23 cellular contexts compared by ENCODE assay signal in genomic region chr10:97879241-97879640, GRCh38. TPM values are rescaled to one million over a fixed set of nuclear protein-coding genes. Genes with fewer than 3 reads are reported as not detected.
A peak's percentile ranks its signal among the peaks of the same experiment; 100 is the strongest.
DNase-seq lines count a peak whose midpoint lies in the region; ATAC-seq and TF ChIP-seq lines count a peak whose summit lies in the region.
"Had no signal": no experiment of that assay in that cellular context is flagged by ENCODE, and none has a peak within 500 bp of the region (broad histone marks: within the 10 kb centered on the region; RNA-seq: fewer than 3 reads in every experiment).

No MANE protein-coding gene starts in this region.

- CTCF ChIA-PET in HCT116 (lab: Charles Lee) (no interaction called here), WTC11 (lab: Charles Lee) (interaction anchor here (1.2 kb wide), 1 partner anchor 10 kb away, joined by 5 read pairs; no protein-coding TSS in a partner anchor)

- no peak for ATAC-seq in HCT116
- no peak for ATAC-seq in WTC11
- no peak for ATAC-seq in activated T-cell treated with anti-CD3 and anti-CD28 coated beads, Interleukin-2, amount 50 U/mL, for 72 hours (replicated peaks in 1 of 2)
- ATAC-seq: Right ventricle myocardium inferior had no signal

- H3K27me3 ChIP-seq in HCT116 (ENCODE audit: insufficient read depth, low read length) (no peaks in the 10 kb centered on the region), KMS-11 (ENCODE audit: insufficient read depth, low read depth) (no peaks in the 10 kb centered on the region)
- H3K27me3 ChIP-seq: MG63, SJSA1 had no signal

- H3K79me2 ChIP-seq in HCT116 (ENCODE audit: insufficient read depth, low read length) (no peaks in the 10 kb centered on the region), KMS-11 (ENCODE audit: insufficient read depth, low read depth) (no peaks in the 10 kb centered on the region)

- intact Hi-C loops in HCT116 (cut with micrococcal nuclease): no loop called here

- H3K9me3 Mint-ChIP-seq in WTC11: peaks cover 10% of the 10 kb centered on the region
- no peaks in the 10 kb centered on the region for H3K9me3 Mint-ChIP-seq in type B pancreatic cell
- no peaks in the 10 kb centered on the region for H3K9me3 Mint-ChIP-seq in activated T-cell treated with anti-CD3 and anti-CD28 coated beads, Interleukin-2, amount 50 U/mL, for 72 hours
- H3K9me3 Mint-ChIP-seq: CD4-positive, CD25-positive, alpha-beta regulatory T cell; T-helper 1 cell treated with Interleukin-12 subunit alpha and Interleukin-12 subunit beta and Interleukin-4 antibody, amounts not matched to agents 30 μg/mL and 1 μg/mL, for 36 hours had no signal

- no peaks in the 10 kb centered on the region for H3K9me3 ChIP-seq in HCT116 (ENCODE audit: control insufficient read depth in 1 of 2, insufficient read depth in 1 of 2, low read depth in 1 of 2, low read length in 2 of 2)
- H3K9me3 ChIP-seq: MG63, SJSA1 had no signal

- POLR2A ChIA-PET in HCT116 (lab: Charles Lee): interaction anchor here (1.2 to 1.6 kb wide), 2 partner anchors 10 to 255 kb away, joined by 3 to 6 read pairs; partner anchors contain the start of gene R3HCC1L
- POLR2A ChIA-PET in WTC11 (lab: Charles Lee): no interaction called here

- no TSS peak for BruUV-seq in HCT116 (replicated peaks; lab: Mats Ljungman, UMichigan)

- in situ Hi-C loops in GM13976 (cut with MboI; ENCODE audit: low sequenced_read_pairs, unreplicated experiment): no loop called here

- H3K27me3 Mint-ChIP-seq in WTC11 (ENCODE audit: low read depth) (no peaks in the 10 kb centered on the region; the same call in 1 of the 2 replicates), type B pancreatic cell (peaks cover 33% of the 10 kb centered on the region)
- peaks cover 5% of the 10 kb centered on the region for H3K27me3 Mint-ChIP-seq in activated T-cell treated with anti-CD3 and anti-CD28 coated beads, Interleukin-2, amount 50 U/mL, for 72 hours (ENCODE audit: low read depth)

- RAD21 ChIA-PET in HCT116 (lab: Charles Lee; ENCODE audit: low non-redundant PET in 1 of 2, low total read pairs in 2 of 2, uncharacterized antibody in 2 of 2, unreplicated experiment in 2 of 2): no interaction called here

- peaks cover 14 to 28% of the 10 kb centered on the region in 2 experiments for H3K4me1 ChIP-seq in HCT116 (ENCODE audit: control insufficient read depth in 1 of 2, insufficient read depth in 2 of 2, low read length in 2 of 2)
- no peaks in the 10 kb centered on the region for H3K4me1 ChIP-seq in KMS-11 (ENCODE audit: low read depth, poor library complexity, severe bottlenecking)

- no peaks in the 10 kb centered on the region for H4K20me1 ChIP-seq in HCT116 (ENCODE audit: insufficient read depth)
- no peaks in the 10 kb centered on the region for H4K20me1 ChIP-seq in KMS-11 (ENCODE audit: insufficient read depth)

- peaks cover 16% of the 10 kb centered on the region for H3K4me1 Mint-ChIP-seq in WTC11
- no peaks in the 10 kb centered on the region for H3K4me1 Mint-ChIP-seq in type B pancreatic cell (ENCODE audit: unreplicated experiment)
- H3K4me1 Mint-ChIP-seq in activated T-cell treated with anti-CD3 and anti-CD28 coated beads, Interleukin-2, amount 50 U/mL, for 72 hours (ENCODE audit: low read depth): no peaks in the 10 kb centered on the region
- H3K4me1 Mint-ChIP-seq: CD4-positive, CD25-positive, alpha-beta regulatory T cell had no signal

- no peak for TF ChIP-seq CTCF in HCT116 (IDR thresholded peaks at IDR 0.05 in 2 of 3, conservative IDR thresholded peaks at IDR 0.05 in 1 of 3; ENCODE audit: borderline replicate concordance in 1 of 3, insufficient read depth in 1 of 3, low read depth in 2 of 3, low read length in 2 of 3)
- TF ChIP-seq CTCF in KMS-11 (conservative IDR thresholded peaks at IDR 0.05; ENCODE audit: low read depth, low read length): no peak
- TF ChIP-seq CTCF in WTC11 (IDR thresholded peaks at IDR 0.05): no peak
- no peak for TF ChIP-seq CTCF in GM13976 (IDR thresholded peaks at IDR 0.05; ENCODE audit: borderline replicate concordance, control extremely low read depth, extremely low read depth, insufficient read depth, missing control alignments)
- TF ChIP-seq CTCF in type B pancreatic cell (conservative IDR thresholded peaks at IDR 0.05): no peak

- H3K4me3 Mint-ChIP-seq in WTC11: no peak overlapping the region
- H3K4me3 Mint-ChIP-seq in type B pancreatic cell: no peak overlapping the region
- H3K4me3 Mint-ChIP-seq in activated T-cell treated with anti-CD3 and anti-CD28 coated beads, Interleukin-2, amount 50 U/mL, for 72 hours: no peak overlapping the region
- H3K4me3 Mint-ChIP-seq: T-helper 1 cell treated with Interleukin-12 subunit alpha and Interleukin-12 subunit beta and Interleukin-4 antibody, amounts not matched to agents 30 μg/mL and 1 μg/mL, for 36 hours had no signal

- H3K9ac ChIP-seq in HCT116 (ENCODE audit: low read length) (no peak overlapping the region), KMS-11 (no peak overlapping the region)

- H3K36me3 Mint-ChIP-seq in WTC11: no peaks in the 10 kb centered on the region
- H3K36me3 Mint-ChIP-seq in type B pancreatic cell: no peaks in the 10 kb centered on the region
- H3K36me3 Mint-ChIP-seq in activated T-cell treated with anti-CD3 and anti-CD28 coated beads, Interleukin-2, amount 50 U/mL, for 72 hours (ENCODE audit: insufficient read depth in 2 of 2): no peaks in the 10 kb centered on the region

- H3K9me2 ChIP-seq in HCT116 (ENCODE audit: insufficient read depth): no peaks in the 10 kb centered on the region

- H3K4me3 ChIP-seq in HCT116 (replicated peaks in 1 of 2; ENCODE audit: low read depth in 1 of 2, low read length in 2 of 2) (no peak overlapping the region), KMS-11 (IDR thresholded peaks at IDR 0.05; ENCODE audit: insufficient read depth, low read depth, low read length) (no peak overlapping the region)
- H3K4me3 ChIP-seq: MG63, SJSA1 had no signal

- no peak for TF ChIP-seq POLR2A in HCT116 (IDR thresholded peaks at IDR 0.05; ENCODE audit: borderline replicate concordance, extremely low read depth, insufficient read depth, insufficient read length)

- H3K4me2 ChIP-seq in HCT116 (ENCODE audit: low read length) (0 out of 2 replicates have a peak overlapping the region, but pooled peaks have one; percentile 4), KMS-11 (no peak overlapping the region)

- no peak for TF ChIP-seq RAD21 in HCT116 (IDR thresholded peaks at IDR 0.05; ENCODE audit: low read depth)

- H2AFZ ChIP-seq in HCT116 (ENCODE audit: low read depth, low read length, poor library complexity, severe bottlenecking) (peak overlapping the region; percentile 94), KMS-11 (ENCODE audit: low read depth) (peak overlapping the region; percentile 2; the same call in 1 of the 2 replicates)

- H3K36me3 ChIP-seq in HCT116 (ENCODE audit: control insufficient read depth in 1 of 2, insufficient read depth in 2 of 2, low read length in 2 of 2) (no peaks in the 10 kb centered on the region), KMS-11 (ENCODE audit: insufficient read depth) (no peaks in the 10 kb centered on the region)
- H3K36me3 ChIP-seq: MG63, SJSA1 had no signal

- H3K27ac Mint-ChIP-seq in WTC11 (no peak overlapping the region), type B pancreatic cell (no peak overlapping the region)
- no peak overlapping the region for H3K27ac Mint-ChIP-seq in activated T-cell treated with anti-CD3 and anti-CD28 coated beads, Interleukin-2, amount 50 U/mL, for 72 hours
- H3K27ac Mint-ChIP-seq: CD4-positive, CD25-positive, alpha-beta regulatory T cell; T-helper 1 cell treated with Interleukin-12 subunit alpha and Interleukin-12 subunit beta and Interleukin-4 antibody, amounts not matched to agents 30 μg/mL and 1 μg/mL, for 36 hours had no signal

- DNase-seq in HCT116 (ENCODE audit: low read depth, low spot score): peak; percentile 21
- no peak for DNase-seq in WTC11 (ENCODE audit: low spot score)
- DNase-seq in mesenteric fat pad (ENCODE audit: low spot score): peak; percentile 18
- no peak for DNase-seq in GM13976 (ENCODE audit: low spot score)
- no peak for DNase-seq in type B pancreatic cell (ENCODE audit: extremely low spot score, unreplicated experiment)
- no peak for DNase-seq in activated T-cell treated with anti-CD3 and anti-CD28 coated beads, Interleukin-2, amount 50 U/mL, for 72 hours
- DNase-seq: CD4-positive, CD25-positive, alpha-beta regulatory T cell; EL; GF-D8; GOT3; Karpas-422; MG63; NCI-H1436; NCI-H2029; NCI-H226; NCI-H510A treated with DMSO at 0.1 percent for 48 hours; NCI-H748 treated with DMSO at 0.1 percent for 48 hours; NK-92 treated with Interleukin-12 subunit alpha and Interleukin-12 subunit beta, amount 100 ng/mL, for 24 hours had no signal

- H3K27ac ChIP-seq in HCT116 (ENCODE audit: low read depth, low read length) (no peak overlapping the region), KMS-11 (no peak overlapping the region)
- H3K27ac ChIP-seq: HL-60, SJSA1 had no signal

TF ChIP-seq in HCT116, 20 proteins besides CTCF, POLR2A, EP300 and RAD21 (continues in another document):
- peak; percentile 96 for TF ChIP-seq YY1 (IDR thresholded peaks at IDR 0.05; ENCODE audit: extremely low read depth, insufficient replicate concordance, low read depth, low read length)
- TF ChIP-seq CEBPB (IDR thresholded peaks at IDR 0.05; ENCODE audit: low read depth): no peak
- TF ChIP-seq TCF7L2 (IDR thresholded peaks at IDR 0.05; ENCODE audit: borderline replicate concordance, extremely low read depth, insufficient read depth, insufficient read length): no peak
- peak; percentile 48 for TF ChIP-seq EGR1 (IDR thresholded peaks at IDR 0.05; ENCODE audit: low read depth)
- no peak for TF ChIP-seq JUND (IDR thresholded peaks at IDR 0.05)
- no peak for TF ChIP-seq SP1 (IDR thresholded peaks at IDR 0.05; ENCODE audit: low read depth)
- no peak for TF ChIP-seq ELF1 (IDR thresholded peaks at IDR 0.05; ENCODE audit: borderline replicate concordance, low read depth)
- TF ChIP-seq SRF (IDR thresholded peaks at IDR 0.05; ENCODE audit: low read depth): no peak

TF ChIP-seq in WTC11, 78 proteins besides CTCF, POLR2A, EP300 and RAD21 (continues in another document):
- TF ChIP-seq TP53 (CRISPR knock-in tag; IDR thresholded peaks at IDR 0.05) (no peak), ZNF396 (CRISPR knock-in tag; IDR thresholded peaks at IDR 0.05; ENCODE audit: borderline replicate concordance) (peak; percentile 45; the same call in 1 of the 2 replicates)

RNA-seq across cellular contexts. Expression of gene GOLGA7B, which starts 29.6 kb away (rescaled TPM):
- total RNA-seq in HCT116 (2021; ENCODE audit: unreplicated experiment) (1.0 TPM), WTC11 (2021) (0.07 to 0.24 TPM (median 0.07 TPM) in 3 replicates), mesenteric fat pad (0.32 TPM), type B pancreatic cell (ENCODE audit: low replicate concordance) (0.41 and 0.52 TPM in 2 replicates)
- polyA plus RNA-seq in HCT116 (2012): 1.00 and 1.2 TPM in 2 replicates
- under 1 TPM; 0.55 to 0.83 TPM for total RNA-seq in activated T-cell treated with anti-CD3 and anti-CD28 coated beads, Interleukin-2, amount 50 U/mL, for 72 hours

Comparison
In these comparisons a context has a peak if more than half of its experiments do, and no peak if none do; other contexts are left out.
1. DNase-seq: peak in HCT116 (single experiment) and mesenteric fat pad (single experiment); none in WTC11 (single experiment), GM13976 (single experiment), type B pancreatic cell (single experiment) and activated T-cell treated with anti-CD3 and anti-CD28 coated beads, Interleukin-2, amount 50 U/mL, for 72 hours (0 of 2).
2. Of the 4 proteins assayed by ChIP-seq in both WTC11 and HCT116: peak only in WTC11: none; only in HCT116: MAX; in both: none; in neither: 3.